In the genomic region with DNA sequence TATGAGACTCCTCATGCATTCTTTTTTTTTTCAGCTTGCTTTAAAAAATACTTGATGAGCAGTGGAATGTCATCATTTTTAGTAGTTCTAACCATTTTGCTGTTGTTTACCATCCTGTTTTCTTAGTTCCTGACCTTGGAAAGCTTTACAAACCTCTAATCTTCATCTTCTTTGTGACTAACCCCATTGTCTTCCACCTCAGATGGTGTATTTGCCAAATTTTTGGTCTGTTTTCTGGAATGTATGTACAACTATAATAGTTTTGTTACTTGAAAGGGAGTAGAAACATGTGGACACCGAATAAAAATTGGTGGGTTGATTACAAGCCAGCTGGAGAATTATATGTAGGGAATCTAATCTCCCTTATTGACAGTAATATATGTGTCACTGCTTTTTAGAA, we compare ENCODE assay signal across 23 cellular contexts.
"Had no signal": no experiment of that assay in that cellular context is flagged by ENCODE, and none has a peak within 500 bp of the region (broad histone marks: within the 10 kb centered on the region; RNA-seq: fewer than 3 reads in every experiment).

No MANE protein-coding gene starts in this region.

- H3K4me1 ChIP-seq: breast epithelium, prostate gland, right atrium auricular region had no signal

- H3K27me3 Mint-ChIP-seq: activated CD4-positive, alpha-beta T cell treated with anti-CD3 and anti-CD28 coated beads, Interleukin-2, amount 10 ng/mL, durations not matched to agents 7 days and 5 days; activated T-cell treated with anti-CD3 and anti-CD28 coated beads, Interleukin-2, amount 50 U/mL, for 24 hours; naive thymus-derived CD8-positive, alpha-beta T cell; stimulated activated naive CD8-positive, alpha-beta T cell treated with anti-CD3 and anti-CD28 coated beads, Interleukin-15, amount 100 ng/mL, for 72 hours; T-cell had no signal

- H3K27me3 ChIP-seq: breast epithelium, dorsolateral prefrontal cortex, heart right ventricle, right atrium auricular region, suprapubic skin, transverse colon, uterus had no signal

- H3K27ac ChIP-seq: breast epithelium, heart right ventricle, prostate gland, right atrium auricular region, skin epidermis, suprapubic skin, transverse colon, uterus had no signal

- H3K9me3 Mint-ChIP-seq: activated CD4-positive, alpha-beta T cell treated with anti-CD3 and anti-CD28 coated beads, Interleukin-2, amount 10 ng/mL, durations not matched to agents 7 days and 5 days; activated naive CD4-positive, alpha-beta T cell treated with anti-CD3 and anti-CD28 coated beads for 36 hours; activated T-cell treated with anti-CD3 and anti-CD28 coated beads, Interleukin-2, amount 50 U/mL, for 24 hours; activated T-helper 2 cell treated with anti-CD3 and anti-CD28 coated beads, Interferon-gamma antibody, Interleukin-2, Interleukin-4, amounts not matched to agents 10 μg/mL and 5 μg/mL and 100 μg/mL, durations not matched to agents 14 hours and 24 hours and 36 hours; naive thymus-derived CD8-positive, alpha-beta T cell; stimulated activated naive CD8-positive, alpha-beta T cell treated with anti-CD3 and anti-CD28 coated beads, Interleukin-15, amount 100 ng/mL, for 72 hours; T-cell had no signal

- DNase-seq: activated CD4-positive, alpha-beta T cell treated with anti-CD3 and anti-CD28 coated beads, Interleukin-2, amount 10 ng/mL, durations not matched to agents 7 days and 5 days; activated CD8-positive, alpha-beta T cell treated with anti-CD3 and anti-CD28 coated beads, Interleukin-2, amount 10 ng/mL, durations not matched to agents 7 days and 5 days; activated naive CD4-positive, alpha-beta T cell treated with anti-CD3 and anti-CD28 coated beads for 36 hours; activated T-cell treated with anti-CD3 and anti-CD28 coated beads, Interleukin-2, amount 50 U/mL, for 24 hours; anterior cingulate cortex; dorsolateral prefrontal cortex; erythroblast; heart right ventricle; kidney glomerular epithelial cell; left ventricle myocardium superior; mesenchymal stem cell; naive thymus-derived CD8-positive, alpha-beta T cell; stimulated activated naive CD8-positive, alpha-beta T cell treated with anti-CD3 and anti-CD28 coated beads, Interleukin-15, amount 100 ng/mL, for 72 hours; T-cell; T-helper 9 cell; transverse colon; uterus had no signal

- H3K4me3 Mint-ChIP-seq: activated CD4-positive, alpha-beta T cell treated with anti-CD3 and anti-CD28 coated beads, Interleukin-2, amount 10 ng/mL, durations not matched to agents 7 days and 5 days; activated CD8-positive, alpha-beta T cell treated with anti-CD3 and anti-CD28 coated beads, Interleukin-2, amount 10 ng/mL, durations not matched to agents 7 days and 5 days; activated naive CD4-positive, alpha-beta T cell treated with anti-CD3 and anti-CD28 coated beads for 36 hours; activated T-cell treated with anti-CD3 and anti-CD28 coated beads, Interleukin-2, amount 50 U/mL, for 24 hours; naive thymus-derived CD8-positive, alpha-beta T cell; stimulated activated naive CD8-positive, alpha-beta T cell treated with anti-CD3 and anti-CD28 coated beads, Interleukin-15, amount 100 ng/mL, for 72 hours; T-cell had no signal

- H3K27ac Mint-ChIP-seq: activated CD4-positive, alpha-beta T cell treated with anti-CD3 and anti-CD28 coated beads, Interleukin-2, amount 10 ng/mL, durations not matched to agents 7 days and 5 days; activated CD8-positive, alpha-beta T cell treated with anti-CD3 and anti-CD28 coated beads, Interleukin-2, amount 10 ng/mL, durations not matched to agents 7 days and 5 days; activated naive CD4-positive, alpha-beta T cell treated with anti-CD3 and anti-CD28 coated beads for 36 hours; activated T-cell treated with anti-CD3 and anti-CD28 coated beads, Interleukin-2, amount 50 U/mL, for 24 hours; activated T-helper 2 cell treated with anti-CD3 and anti-CD28 coated beads, Interferon-gamma antibody, Interleukin-2, Interleukin-4, amounts not matched to agents 10 μg/mL and 5 μg/mL and 100 μg/mL, durations not matched to agents 14 hours and 24 hours and 36 hours; naive thymus-derived CD8-positive, alpha-beta T cell; stimulated activated naive CD8-positive, alpha-beta T cell treated with anti-CD3 and anti-CD28 coated beads, Interleukin-15, amount 100 ng/mL, for 72 hours; T-cell had no signal

- ATAC-seq: activated CD8-positive, alpha-beta T cell treated with anti-CD3 and anti-CD28 coated beads, Interleukin-2, amount 10 ng/mL, durations not matched to agents 7 days and 5 days; heart right ventricle; left ventricle myocardium superior; naive thymus-derived CD8-positive, alpha-beta T cell; stimulated activated naive CD8-positive, alpha-beta T cell treated with anti-CD3 and anti-CD28 coated beads, Interleukin-15, amount 100 ng/mL, for 72 hours; T-cell had no signal

- H3K4me3 ChIP-seq: breast epithelium, dorsolateral prefrontal cortex, heart right ventricle, prostate gland, right atrium auricular region, skin epidermis, suprapubic skin, transverse colon, uterus had no signal

- H3K36me3 ChIP-seq: breast epithelium, heart right ventricle, prostate gland, right atrium auricular region, suprapubic skin, transverse colon, uterus had no signal

- H3K9me3 ChIP-seq: breast epithelium, heart right ventricle, prostate gland, right atrium auricular region, suprapubic skin, transverse colon, uterus had no signal
